Comparison of ENCODE assay signal across 24 cellular contexts in genomic region chr6:80502871-80503270, GRCh38.
"Had no signal": no experiment of that assay in that cellular context is flagged by ENCODE, and none has a peak within 500 bp of the region (broad histone marks: within the 10 kb centered on the region; RNA-seq: fewer than 3 reads in every experiment).

No MANE protein-coding gene starts in this region.

- H3K27ac ChIP-seq: adrenal gland, Peyer's patch, RWPE1, SJCRH30, VCaP had no signal

- H3K36me3 ChIP-seq: adrenal gland, Peyer's patch, SJCRH30 had no signal

- H3K27ac Mint-ChIP-seq: activated CD8-positive, alpha-beta T cell treated with anti-CD3 and anti-CD28 coated beads for 36 hours; activated naive CD4-positive, alpha-beta T cell treated with anti-CD3 and anti-CD28 coated beads, Interleukin-2, amount 10 ng/mL, durations not matched to agents 7 days and 5 days; activated naive CD8-positive, alpha-beta T cell treated with anti-CD3 and anti-CD28 coated beads for 36 hours; activated T-cell treated with anti-CD3 and anti-CD28 coated beads, Interleukin-2, amount 50 U/mL, for 72 hours; activated T-helper 2 cell treated with anti-CD3 and anti-CD28 coated beads, Interferon-gamma antibody, Interleukin-2, Interleukin-4, amounts not matched to agents 10 μg/mL and 5 μg/mL and 100 μg/mL, durations not matched to agents 14 hours and 24 hours and 36 hours had no signal

- H3K9me3 ChIP-seq: adrenal gland, Peyer's patch, SJCRH30, SK-N-SH had no signal

- H3K27me3 ChIP-seq: adrenal gland, Peyer's patch, SJCRH30 had no signal

- ATAC-seq: activated CD8-positive, alpha-beta T cell treated with anti-CD3 and anti-CD28 coated beads for 36 hours; activated T-cell treated with anti-CD3 and anti-CD28 coated beads, Interleukin-2, amount 50 U/mL, for 72 hours had no signal

- H3K4me1 ChIP-seq: adrenal gland, Peyer's patch, SJCRH30 had no signal

- H3K4me3 ChIP-seq: adrenal gland, Peyer's patch, SJCRH30 had no signal

- H3K4me1 Mint-ChIP-seq: activated naive CD4-positive, alpha-beta T cell treated with anti-CD3 and anti-CD28 coated beads, Interleukin-2, amount 10 ng/mL, durations not matched to agents 7 days and 5 days; activated naive CD8-positive, alpha-beta T cell treated with anti-CD3 and anti-CD28 coated beads for 36 hours had no signal

- H3K36me3 Mint-ChIP-seq: activated naive CD4-positive, alpha-beta T cell treated with anti-CD3 and anti-CD28 coated beads, Interleukin-2, amount 10 ng/mL, durations not matched to agents 7 days and 5 days; activated naive CD8-positive, alpha-beta T cell treated with anti-CD3 and anti-CD28 coated beads for 36 hours had no signal

- H3K9me3 Mint-ChIP-seq: activated CD8-positive, alpha-beta T cell treated with anti-CD3 and anti-CD28 coated beads for 36 hours; activated naive CD4-positive, alpha-beta T cell treated with anti-CD3 and anti-CD28 coated beads, Interleukin-2, amount 10 ng/mL, durations not matched to agents 7 days and 5 days; activated naive CD8-positive, alpha-beta T cell treated with anti-CD3 and anti-CD28 coated beads for 36 hours; activated T-helper 2 cell treated with anti-CD3 and anti-CD28 coated beads, Interferon-gamma antibody, Interleukin-2, Interleukin-4, amounts not matched to agents 10 μg/mL and 5 μg/mL and 100 μg/mL, durations not matched to agents 14 hours and 24 hours and 36 hours had no signal

- H3K4me3 Mint-ChIP-seq: activated CD8-positive, alpha-beta T cell treated with anti-CD3 and anti-CD28 coated beads for 36 hours; activated naive CD4-positive, alpha-beta T cell treated with anti-CD3 and anti-CD28 coated beads, Interleukin-2, amount 10 ng/mL, durations not matched to agents 7 days and 5 days; activated naive CD8-positive, alpha-beta T cell treated with anti-CD3 and anti-CD28 coated beads for 36 hours; activated T-cell treated with anti-CD3 and anti-CD28 coated beads, Interleukin-2, amount 50 U/mL, for 72 hours had no signal

- DNase-seq: activated CD4-positive, alpha-beta T cell treated with anti-CD3 and anti-CD28 coated beads, Interleukin-2, amount 50 U/mL, for 1 hour; activated CD4-positive, CD25-positive, alpha-beta regulatory T cell; activated CD8-positive, alpha-beta memory T cell treated with anti-CD3 and anti-CD28 coated beads, Interleukin-2, amount 50 U/mL, for 4 hours; activated CD8-positive, alpha-beta T cell treated with anti-CD3 and anti-CD28 coated beads for 36 hours; activated gamma-delta T cell treated with Interleukin-2 at 50 U/mL for 16 hours; activated naive CD4-positive, alpha-beta T cell treated with anti-CD3 and anti-CD28 coated beads, Interleukin-2, amount 10 ng/mL, durations not matched to agents 7 days and 5 days; activated naive CD8-positive, alpha-beta T cell treated with anti-CD3 and anti-CD28 coated beads for 36 hours; activated T-cell treated with anti-CD3 and anti-CD28 coated beads, Interleukin-2, amount 50 U/mL, for 72 hours; adrenal gland; anterior cingulate cortex; cerebellar nuclear complex; Kasumi-1; KBM-7; NCI-H2029; NCI-H2107; NCI-H510A treated with DMSO at 0.1 percent for 48 hours; Peyer's patch; Right ventricle myocardium superior; SJCRH30; SK-N-SH; T-helper 1 cell had no signal

- H3K4me2 ChIP-seq: SK-N-SH had no signal

- H3K27me3 Mint-ChIP-seq: activated CD8-positive, alpha-beta T cell treated with anti-CD3 and anti-CD28 coated beads for 36 hours; activated naive CD4-positive, alpha-beta T cell treated with anti-CD3 and anti-CD28 coated beads, Interleukin-2, amount 10 ng/mL, durations not matched to agents 7 days and 5 days had no signal

- H3K9ac ChIP-seq: SK-N-SH had no signal
